27 cellular contexts compared by ENCODE assay signal in genomic region chr1:41864471-41865040, GRCh38. TPM values are rescaled to one million over a fixed set of nuclear protein-coding genes. Genes with fewer than 3 reads are reported as not detected.
DNase-seq lines count a peak whose midpoint lies in the region; ATAC-seq, FAIRE-seq and TF ChIP-seq lines count a peak whose summit lies in the region.
"Had no signal": no experiment of that assay in that cellular context is flagged by ENCODE, and none has a peak within 500 bp of the region (broad histone marks: within the 10 kb centered on the region; RNA-seq: fewer than 3 reads in every experiment).

No MANE protein-coding gene starts in this region.

- H3K4me3 ChIP-seq in DND-41 (ENCODE audit: low read depth in 1 of 2, low read length in 2 of 2) (no peak overlapping the region), astrocyte (ENCODE audit: insufficient read depth, low read depth, low read length) (no peak overlapping the region)
- H3K4me3 ChIP-seq: coronary artery, PC-9, upper lobe of left lung had no signal

- H3K4me1 Mint-ChIP-seq in astrocyte (ENCODE audit: low read depth, unreplicated experiment) (peaks cover 59% of the 10 kb centered on the region), nephron progenitor cell (peaks cover 64% of the 10 kb centered on the region)
- H3K4me1 Mint-ChIP-seq in stimulated activated effector memory CD8-positive, alpha-beta T cell treated with anti-CD3 and anti-CD28 coated beads, Interleukin-12 subunit alpha, Interleukin-12 subunit beta, amount 100 ng/mL, for 72 hours, result peaks cover 50% of the 10 kb centered on the region

- FAIRE-seq in astrocyte (lab: Jason Lieb, UNC), result no peak
- FAIRE-seq: islet of Langerhans had no signal

- H3K36me3 ChIP-seq in DND-41 (ENCODE audit: insufficient read depth, low read length), result peaks cover 67% of the 10 kb centered on the region
- H3K36me3 ChIP-seq in astrocyte (ENCODE audit: insufficient read depth, low read length), result no peaks in the 10 kb centered on the region
- H3K36me3 ChIP-seq: upper lobe of left lung had no signal

- H3K27ac Mint-ChIP-seq in astrocyte (ENCODE audit: unreplicated experiment), result peak overlapping the region; percentile 94
- H3K27ac Mint-ChIP-seq in nephron progenitor cell, result no peak overlapping the region
- H3K27ac Mint-ChIP-seq in stimulated activated effector memory CD8-positive, alpha-beta T cell treated with anti-CD3 and anti-CD28 coated beads, Interleukin-12 subunit alpha, Interleukin-12 subunit beta, amount 100 ng/mL, for 72 hours, result no peak overlapping the region
- H3K27ac Mint-ChIP-seq: activated naive CD8-positive, alpha-beta T cell treated with anti-CD3 and anti-CD28 coated beads, Interleukin-2, amount 10 ng/mL, durations not matched to agents 7 days and 5 days; CD14-positive monocyte; naive thymus-derived CD4-positive, alpha-beta T cell; stimulated activated memory B cell treated with anti-CD40 and anti-IgM and Interleukin-4, amounts not matched to agents 10 μg/mL and 1 μg/mL and 100 μg/mL, for 72 hours had no signal

- no peak overlapping the region for H3K4me3 Mint-ChIP-seq in astrocyte (ENCODE audit: unreplicated experiment)
- H3K4me3 Mint-ChIP-seq in nephron progenitor cell, result no peak overlapping the region
- no peak overlapping the region for H3K4me3 Mint-ChIP-seq in stimulated activated effector memory CD8-positive, alpha-beta T cell treated with anti-CD3 and anti-CD28 coated beads, Interleukin-12 subunit alpha, Interleukin-12 subunit beta, amount 100 ng/mL, for 72 hours
- H3K4me3 Mint-ChIP-seq: activated naive CD8-positive, alpha-beta T cell treated with anti-CD3 and anti-CD28 coated beads, Interleukin-2, amount 10 ng/mL, durations not matched to agents 7 days and 5 days; CD14-positive monocyte; naive thymus-derived CD4-positive, alpha-beta T cell; stimulated activated memory B cell treated with anti-CD40 and anti-IgM and Interleukin-4, amounts not matched to agents 10 μg/mL and 1 μg/mL and 100 μg/mL, for 72 hours had no signal

- H3K9me3 Mint-ChIP-seq in astrocyte (ENCODE audit: unreplicated experiment) (no peaks in the 10 kb centered on the region), nephron progenitor cell (no peaks in the 10 kb centered on the region)
- H3K9me3 Mint-ChIP-seq in stimulated activated effector memory CD8-positive, alpha-beta T cell treated with anti-CD3 and anti-CD28 coated beads, Interleukin-12 subunit alpha, Interleukin-12 subunit beta, amount 100 ng/mL, for 72 hours, result no peaks in the 10 kb centered on the region
- H3K9me3 Mint-ChIP-seq: activated naive CD8-positive, alpha-beta T cell treated with anti-CD3 and anti-CD28 coated beads, Interleukin-2, amount 10 ng/mL, durations not matched to agents 7 days and 5 days; naive thymus-derived CD4-positive, alpha-beta T cell; stimulated activated memory B cell treated with anti-CD40 and anti-IgM and Interleukin-4, amounts not matched to agents 10 μg/mL and 1 μg/mL and 100 μg/mL, for 72 hours had no signal

- H3K27me3 Mint-ChIP-seq in astrocyte (ENCODE audit: low read depth, unreplicated experiment) (no peaks in the 10 kb centered on the region), nephron progenitor cell (ENCODE audit: low read depth, poor library complexity) (peaks cover 9% of the 10 kb centered on the region)
- H3K27me3 Mint-ChIP-seq: activated naive CD8-positive, alpha-beta T cell treated with anti-CD3 and anti-CD28 coated beads, Interleukin-2, amount 10 ng/mL, durations not matched to agents 7 days and 5 days; naive thymus-derived CD4-positive, alpha-beta T cell; stimulated activated memory B cell treated with anti-CD40 and anti-IgM and Interleukin-4, amounts not matched to agents 10 μg/mL and 1 μg/mL and 100 μg/mL, for 72 hours had no signal

- H3K4me2 ChIP-seq in DND-41 (ENCODE audit: insufficient read depth, low read length) (peak overlapping the region; percentile 53; the same call in 1 of the 2 replicates), astrocyte (ENCODE audit: low read length) (no peak overlapping the region)

- peaks cover 2% of the 10 kb centered on the region for H3K36me3 Mint-ChIP-seq in astrocyte (ENCODE audit: low read depth, unreplicated experiment)
- no peaks in the 10 kb centered on the region for H3K36me3 Mint-ChIP-seq in nephron progenitor cell (ENCODE audit: low read depth)
- no peaks in the 10 kb centered on the region for H3K36me3 Mint-ChIP-seq in stimulated activated effector memory CD8-positive, alpha-beta T cell treated with anti-CD3 and anti-CD28 coated beads, Interleukin-12 subunit alpha, Interleukin-12 subunit beta, amount 100 ng/mL, for 72 hours
- H3K36me3 Mint-ChIP-seq: activated naive CD8-positive, alpha-beta T cell treated with anti-CD3 and anti-CD28 coated beads, Interleukin-2, amount 10 ng/mL, durations not matched to agents 7 days and 5 days; CD14-positive monocyte; stimulated activated memory B cell treated with anti-CD40 and anti-IgM and Interleukin-4, amounts not matched to agents 10 μg/mL and 1 μg/mL and 100 μg/mL, for 72 hours had no signal

- H3K27me3 ChIP-seq in DND-41 (ENCODE audit: insufficient read depth, low read length, poor library complexity), result no peaks in the 10 kb centered on the region
- no peaks in the 10 kb centered on the region for H3K27me3 ChIP-seq in astrocyte (ENCODE audit: insufficient read depth, low read length)
- H3K27me3 ChIP-seq: upper lobe of left lung had no signal

- H3K9ac ChIP-seq in DND-41 (ENCODE audit: low read depth, low read length), result peak overlapping the region; percentile 44
- peak overlapping the region; percentile 83 for H3K9ac ChIP-seq in astrocyte (ENCODE audit: low read length)

- no peak overlapping the region for H2AFZ ChIP-seq in DND-41 (ENCODE audit: low read depth, low read length)
- H2AFZ ChIP-seq in astrocyte (ENCODE audit: low read depth, low read length), result no peak overlapping the region
- H2AFZ ChIP-seq: PC-9 had no signal

- no peak for ATAC-seq in DND-41 (ENCODE audit: insufficient read depth, low read depth)
- no peak for ATAC-seq in stimulated activated effector memory CD8-positive, alpha-beta T cell treated with anti-CD3 and anti-CD28 coated beads, Interleukin-12 subunit alpha, Interleukin-12 subunit beta, amount 100 ng/mL, for 72 hours
- ATAC-seq: HCT116; naive thymus-derived CD4-positive, alpha-beta T cell; stimulated activated memory B cell treated with anti-CD40 and anti-IgM and Interleukin-4, amounts not matched to agents 10 μg/mL and 1 μg/mL and 100 μg/mL, for 72 hours had no signal

- TF ChIP-seq CTCF in DND-41 (IDR thresholded peaks at IDR 0.05; ENCODE audit: borderline replicate concordance, extremely low read depth, low read length, poor library complexity, severe bottlenecking) (no peak), astrocyte (IDR thresholded peaks at IDR 0.05; ENCODE audit: insufficient read depth, low read depth, low read length) (no peak), nephron progenitor cell (IDR thresholded peaks at IDR 0.05) (no peak)

- peaks cover 20% of the 10 kb centered on the region for H4K20me1 ChIP-seq in DND-41 (ENCODE audit: insufficient read depth, low read length)
- H4K20me1 ChIP-seq in astrocyte (ENCODE audit: insufficient read depth, low read length), result no peaks in the 10 kb centered on the region

- peak overlapping the region; percentile 86 for H3K27ac ChIP-seq in DND-41 (ENCODE audit: low read length)
- H3K27ac ChIP-seq in astrocyte (ENCODE audit: low read depth, low read length), result peak overlapping the region; percentile 96
- H3K27ac ChIP-seq: coronary artery, upper lobe of left lung had no signal

- peaks cover 100% of the 10 kb centered on the region for H3K79me2 ChIP-seq in DND-41 (ENCODE audit: insufficient read depth, low read length)
- H3K79me2 ChIP-seq in astrocyte (ENCODE audit: insufficient read depth, low read length), result peaks cover 28% of the 10 kb centered on the region

- H3K4me1 ChIP-seq in DND-41 (ENCODE audit: insufficient read depth, low read length), result peaks cover 89% of the 10 kb centered on the region
- H3K4me1 ChIP-seq in astrocyte (ENCODE audit: insufficient read depth, low read length), result peaks cover 52% of the 10 kb centered on the region
- H3K4me1 ChIP-seq: Caco-2 had no signal

- DNase-seq in DND-41 (no peak), NCI-H524 (lab: John Stamatoyannopoulos, UW) (peak; percentile 58 to 74), astrocyte (ENCODE audit: low read depth) (peak; percentile 66), nephron progenitor cell (peak; percentile 16), Kasumi-1 (lab: John Stamatoyannopoulos, UW) (no peak), RPMI8226 (no peak)
- no peak for DNase-seq in stimulated activated effector memory CD8-positive, alpha-beta T cell treated with anti-CD3 and anti-CD28 coated beads, Interleukin-12 subunit alpha, Interleukin-12 subunit beta, amount 100 ng/mL, for 72 hours (ENCODE audit: low spot score in 2 of 2)
- DNase-seq: activated CD4-positive, alpha-beta T cell treated with anti-CD3 and anti-CD28 coated beads for 48 hours; activated CD8-positive, alpha-beta memory T cell treated with anti-CD3 and anti-CD28 coated beads for 24 hours; activated effector memory CD4-positive, alpha-beta T cell treated with anti-CD3 and anti-CD28 coated beads, Interleukin-2, amount 50 U/mL, for 16 hours; activated naive CD8-positive, alpha-beta T cell treated with anti-CD3 and anti-CD28 coated beads, Interleukin-2, amount 10 ng/mL, durations not matched to agents 7 days and 5 days; activated T-cell treated with anti-CD3 and anti-CD28 coated beads, Interleukin-2, amount 50 U/mL, for 1 hour; Caco-2; effector CD8-positive, alpha-beta T cell; left ventricle myocardium superior; naive thymus-derived CD4-positive, alpha-beta T cell; NCI-H510A treated with DMSO at 0.1 percent for 48 hours; nucleus accumbens; PC-9; SIG-M5; T1000; upper lobe of left lung had no signal

- H3K9me3 ChIP-seq in DND-41 (ENCODE audit: insufficient read depth, low read length, severe bottlenecking) (no peaks in the 10 kb centered on the region), astrocyte (ENCODE audit: insufficient read depth, low read depth, low read length) (no peaks in the 10 kb centered on the region)
- H3K9me3 ChIP-seq: Caco-2, upper lobe of left lung had no signal

RNA-seq across cellular contexts. Expression of gene HIVEP3, which starts 54.2 kb away (rescaled TPM):
- 8.9 and 9.4 TPM in 2 replicates for total RNA-seq in astrocyte

Comparison
In these comparisons a context has a peak if more than half of its experiments do, and no peak if none do; other contexts are left out.
1. DNase-seq: peak in NCI-H524 (2 of 2), astrocyte (single experiment) and nephron progenitor cell (single experiment); none in DND-41 (single experiment), stimulated activated effector memory CD8-positive, alpha-beta T cell treated with anti-CD3 and anti-CD28 coated beads, Interleukin-12 subunit alpha, Interleukin-12 subunit beta, amount 100 ng/mL, for 72 hours (0 of 2), Kasumi-1 (0 of 2) and RPMI8226 (single experiment).